Comparison of ENCODE assay signal across 24 cellular contexts in the genomic region with DNA sequence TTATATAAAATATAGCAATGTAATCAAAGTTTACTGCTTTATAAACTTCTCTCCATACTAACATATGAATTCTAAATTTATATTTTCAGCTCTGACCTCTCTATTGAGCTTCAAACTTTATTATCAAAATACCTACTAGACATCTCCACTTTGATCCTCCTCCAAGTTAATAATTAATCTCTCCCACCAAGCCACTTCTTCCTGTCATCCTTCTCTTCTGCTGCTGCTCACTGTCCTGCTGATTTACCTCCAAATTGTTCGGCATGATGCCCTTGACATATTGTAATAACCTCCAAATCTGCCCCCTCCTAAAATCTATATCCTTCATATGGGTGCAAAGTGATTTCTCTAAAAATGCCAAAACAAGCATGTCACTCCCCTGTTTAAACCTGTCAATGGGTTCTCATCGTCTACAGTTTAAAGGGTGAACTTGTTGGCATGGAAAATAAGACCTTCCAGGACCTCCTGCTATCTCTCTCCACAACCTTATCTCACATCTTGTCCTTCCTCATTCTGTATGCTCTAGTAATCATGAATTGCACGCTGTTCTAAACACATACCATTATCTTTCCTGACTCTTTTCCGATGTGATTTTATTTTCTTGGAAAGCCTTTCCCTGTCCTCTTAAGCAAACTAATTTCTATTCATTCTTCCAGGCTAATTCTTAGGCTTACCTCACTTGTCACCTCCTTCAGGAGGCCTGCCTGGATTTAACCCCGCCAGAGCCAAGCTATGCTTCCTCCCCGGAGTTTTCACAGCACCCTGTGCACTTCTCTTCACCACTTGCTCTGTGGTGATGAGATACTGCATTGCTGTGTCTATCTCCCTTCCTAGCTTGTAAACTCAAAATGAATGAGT.
"Had no signal": no experiment of that assay in that cellular context is flagged by ENCODE, and none has a peak within 500 bp of the region (broad histone marks: within the 10 kb centered on the region; RNA-seq: fewer than 3 reads in every experiment).

No MANE protein-coding gene starts in this region.

- ATAC-seq: activated naive CD8-positive, alpha-beta T cell treated with anti-CD3 and anti-CD28 coated beads, Interleukin-2, amount 50 U/mL, for 24 hours; body of pancreas; gastroesophageal sphincter; naive thymus-derived CD4-positive, alpha-beta T cell; sciatic nerve; stimulated activated memory B cell treated with anti-CD40 and anti-IgM and Interleukin-4, amounts not matched to agents 10 μg/mL and 1 μg/mL and 100 μg/mL, for 72 hours had no signal

- FAIRE-seq: islet of Langerhans, TTC549, urothelium cell line had no signal

- H3K4me3 ChIP-seq: body of pancreas, gastroesophageal sphincter, smooth muscle cell, stomach, transverse colon had no signal

- H3K36me3 Mint-ChIP-seq: activated CD4-positive, alpha-beta memory T cell treated with anti-CD3 and anti-CD28 coated beads for 36 hours; activated naive CD4-positive, alpha-beta T cell treated with anti-CD3 and anti-CD28 coated beads, Interleukin-2, amount 10 ng/mL, durations not matched to agents 7 days and 5 days; stimulated activated memory B cell treated with anti-CD40 and anti-IgM and Interleukin-4, amounts not matched to agents 10 μg/mL and 1 μg/mL and 100 μg/mL, for 72 hours had no signal

- DNase-seq: activated CD4-positive, alpha-beta memory T cell treated with anti-CD3 and anti-CD28 coated beads for 36 hours; activated CD4-positive, alpha-beta T cell treated with anti-CD3 and anti-CD28 coated beads for 48 hours; activated effector memory CD4-positive, alpha-beta T cell treated with anti-CD3 and anti-CD28 coated beads, Interleukin-2, amount 50 U/mL, for 16 hours; activated naive CD4-positive, alpha-beta T cell treated with anti-CD3 and anti-CD28 coated beads, Interleukin-2, amount 10 ng/mL, durations not matched to agents 7 days and 5 days; activated naive CD8-positive, alpha-beta T cell treated with anti-CD3 and anti-CD28 coated beads, Interleukin-2, amount 50 U/mL, for 24 hours; activated T-cell treated with anti-CD3 and anti-CD28 coated beads, Interleukin-2, amount 50 U/mL, for 48 hours; body of pancreas; head of caudate nucleus; naive thymus-derived CD4-positive, alpha-beta T cell; occipital lobe; posterior cingulate gyrus; stimulated activated CD4-positive, alpha-beta T cell treated with anti-CD3 and anti-CD28 coated beads, Interleukin-15, amount 100 ng/mL, for 24 hours; stomach; transverse colon had no signal

- H3K27ac ChIP-seq: body of pancreas, epithelial cell of prostate, gastroesophageal sphincter, stomach, transverse colon had no signal

- H3K9me3 ChIP-seq: body of pancreas, gastroesophageal sphincter, stomach, transverse colon had no signal

- H3K4me2 ChIP-seq: smooth muscle cell had no signal

- H3K27ac Mint-ChIP-seq: activated CD4-positive, alpha-beta memory T cell treated with anti-CD3 and anti-CD28 coated beads for 36 hours; activated naive CD4-positive, alpha-beta T cell treated with anti-CD3 and anti-CD28 coated beads, Interleukin-2, amount 10 ng/mL, durations not matched to agents 7 days and 5 days; activated naive CD8-positive, alpha-beta T cell treated with anti-CD3 and anti-CD28 coated beads, Interleukin-2, amount 50 U/mL, for 24 hours; naive thymus-derived CD4-positive, alpha-beta T cell; stimulated activated memory B cell treated with anti-CD40 and anti-IgM and Interleukin-4, amounts not matched to agents 10 μg/mL and 1 μg/mL and 100 μg/mL, for 72 hours; T-helper 2 cell treated with Interferon-gamma antibody and Interleukin-4, amounts not matched to agents 5 μg/mL and 100 μg/mL, for 36 hours had no signal

- H3K36me3 ChIP-seq: gastroesophageal sphincter, stomach, transverse colon had no signal

- H3K4me1 Mint-ChIP-seq: activated naive CD4-positive, alpha-beta T cell treated with anti-CD3 and anti-CD28 coated beads, Interleukin-2, amount 10 ng/mL, durations not matched to agents 7 days and 5 days; activated naive CD8-positive, alpha-beta T cell treated with anti-CD3 and anti-CD28 coated beads, Interleukin-2, amount 50 U/mL, for 24 hours; naive thymus-derived CD4-positive, alpha-beta T cell; neural crest cell; stimulated activated memory B cell treated with anti-CD40 and anti-IgM and Interleukin-4, amounts not matched to agents 10 μg/mL and 1 μg/mL and 100 μg/mL, for 72 hours had no signal

- H3K9me3 Mint-ChIP-seq: activated CD4-positive, alpha-beta memory T cell treated with anti-CD3 and anti-CD28 coated beads for 36 hours; activated naive CD4-positive, alpha-beta T cell treated with anti-CD3 and anti-CD28 coated beads, Interleukin-2, amount 10 ng/mL, durations not matched to agents 7 days and 5 days; activated naive CD8-positive, alpha-beta T cell treated with anti-CD3 and anti-CD28 coated beads, Interleukin-2, amount 50 U/mL, for 24 hours; naive thymus-derived CD4-positive, alpha-beta T cell; neural crest cell; stimulated activated memory B cell treated with anti-CD40 and anti-IgM and Interleukin-4, amounts not matched to agents 10 μg/mL and 1 μg/mL and 100 μg/mL, for 72 hours; T-helper 2 cell treated with Interferon-gamma antibody and Interleukin-4, amounts not matched to agents 5 μg/mL and 100 μg/mL, for 36 hours had no signal

- H3K4me3 Mint-ChIP-seq: activated CD4-positive, alpha-beta memory T cell treated with anti-CD3 and anti-CD28 coated beads for 36 hours; activated naive CD4-positive, alpha-beta T cell treated with anti-CD3 and anti-CD28 coated beads, Interleukin-2, amount 10 ng/mL, durations not matched to agents 7 days and 5 days; activated naive CD8-positive, alpha-beta T cell treated with anti-CD3 and anti-CD28 coated beads, Interleukin-2, amount 50 U/mL, for 24 hours; naive thymus-derived CD4-positive, alpha-beta T cell; neural crest cell; stimulated activated memory B cell treated with anti-CD40 and anti-IgM and Interleukin-4, amounts not matched to agents 10 μg/mL and 1 μg/mL and 100 μg/mL, for 72 hours; T-helper 2 cell treated with Interferon-gamma antibody and Interleukin-4, amounts not matched to agents 5 μg/mL and 100 μg/mL, for 36 hours had no signal

- H3K4me1 ChIP-seq: body of pancreas, transverse colon had no signal

- H3K27me3 ChIP-seq: body of pancreas, gastroesophageal sphincter, stomach, transverse colon had no signal
